23 cellular contexts compared by ENCODE assay signal in the genomic region with DNA sequence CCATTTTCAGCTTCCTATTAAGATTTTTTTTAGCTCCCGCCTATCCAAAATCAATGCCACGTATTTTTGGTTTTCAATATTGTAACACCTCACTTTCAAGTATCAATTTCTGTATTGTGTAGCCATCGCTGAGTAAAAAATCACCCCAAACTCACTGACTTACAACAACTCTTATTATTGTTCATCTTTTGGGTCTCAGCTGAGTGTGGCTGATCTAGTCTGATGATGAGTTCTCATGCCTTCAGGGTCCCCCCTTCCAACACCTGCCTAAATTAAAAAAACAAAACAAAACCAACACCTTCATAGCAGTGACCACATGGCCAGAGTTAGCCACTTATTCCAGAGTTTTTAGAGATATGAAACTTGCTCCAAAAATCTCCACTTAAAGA. TPM values are rescaled to one million over a fixed set of nuclear protein-coding genes. Genes with fewer than 3 reads are reported as not detected.
"Had no signal": no experiment of that assay in that cellular context is flagged by ENCODE, and none has a peak within 500 bp of the region (broad histone marks: within the 10 kb centered on the region; RNA-seq: fewer than 3 reads in every experiment).

No MANE protein-coding gene starts in this region.

- H3K27ac ChIP-seq: RWPE1 had no signal

- H3K9me3 ChIP-seq: SK-N-SH had no signal

- H3K27ac Mint-ChIP-seq: T-cell had no signal

- H3K4me2 ChIP-seq: SK-N-SH had no signal

- H3K27me3 Mint-ChIP-seq: T-cell had no signal

- H3K4me3 Mint-ChIP-seq: T-cell had no signal

- ATAC-seq: Panc1, PC-3, T-cell had no signal

- H3K9ac ChIP-seq: SK-N-SH had no signal

- DNase-seq: Karpas-422, KG1, MM.1S, NCI-H1092 treated with DMSO at 0.1 percent for 48 hours, NCI-H1436, NCI-H1694, NCI-H187 treated with DMSO at 0.1 percent for 48 hours, NCI-H2029 treated with DMSO at 0.1 percent for 48 hours, NCI-H2171 treated with DMSO at 0.1 percent for 48 hours, NCI-H2227 treated with DMSO at 0.1 percent for 48 hours, NCI-H524, NCI-H526 treated with DMSO at 0.1 percent for 48 hours, NCI-H748 treated with DMSO at 0.1 percent for 48 hours, PC-3, SHP77, SK-N-SH, SW 1271, T-cell had no signal

RNA-seq across cellular contexts. Expression of gene BTN1A1, which starts 9.5 kb away (rescaled TPM):
- total RNA-seq: HT-29, NCI-H460, PC-3, SK-MEL-5, T-cell had no signal
